Comparison of ENCODE assay signal across 32 cellular contexts in genomic region chr2:152068226-152068625, GRCh38.
"Had no signal": no experiment of that assay in that cellular context is flagged by ENCODE, and none has a peak within 500 bp of the region (broad histone marks: within the 10 kb centered on the region; RNA-seq: fewer than 3 reads in every experiment).

No MANE protein-coding gene starts in this region.

- DNase-seq: activated CD4-positive, alpha-beta T cell treated with anti-CD3 and anti-CD28 coated beads for 48 hours; activated CD4-positive, alpha-beta T cell treated with anti-CD3 and anti-CD28 coated beads, Interleukin-2, amount 50 U/mL, for 1 hour; activated CD4-positive, alpha-beta T cell treated with anti-CD3 and anti-CD28 coated beads, Interleukin-2, amount 50 U/mL, for 48 hours; activated CD8-positive, alpha-beta memory T cell treated with anti-CD3 and anti-CD28 coated beads for 24 hours; activated CD8-positive, alpha-beta T cell treated with anti-CD3 and anti-CD28 coated beads for 36 hours; activated effector memory CD4-positive, alpha-beta T cell treated with Interleukin-2 at 50 U/mL for 16 hours; activated gamma-delta T cell treated with Interleukin-2 at 50 U/mL for 16 hours; activated naive CD4-positive, alpha-beta T cell treated with anti-CD3 and anti-CD28 coated beads, Interleukin-2, amount 50 U/mL, for 16 hours; activated naive CD4-positive, alpha-beta T cell treated with Interleukin-2 at 50 U/mL for 16 hours; activated T-cell treated with anti-CD3 and anti-CD28 coated beads, Interleukin-2, amount 50 U/mL, for 4 hours; amniotic stem cell; anterior cingulate cortex; brain microvascular endothelial cell; caudate nucleus; cortex of kidney; dermis blood vessel endothelial cell; effector CD4-positive, alpha-beta T cell; effector memory CD8-positive, alpha-beta T cell; foreskin melanocyte; heart right ventricle; T-helper 2 cell had no signal

- H3K9me3 ChIP-seq: esophagus muscularis mucosa, gastroesophageal sphincter, heart right ventricle had no signal

- H3K4me3 Mint-ChIP-seq: activated CD8-positive, alpha-beta T cell treated with anti-CD3 and anti-CD28 coated beads for 36 hours; activated naive CD8-positive, alpha-beta T cell; activated T-cell treated with anti-CD3 and anti-CD28 coated beads, Interleukin-2, amount 50 U/mL, for 4 hours; activated T-helper 17 cell treated with anti-CD3 and anti-CD28 coated beads, Interleukin-2, amount 50 U/mL, for 72 hours; effector memory CD8-positive, alpha-beta T cell; WTC11 had no signal

- FAIRE-seq: astrocyte, colon, TTC549 had no signal

- H3K9me3 Mint-ChIP-seq: activated CD8-positive, alpha-beta T cell treated with anti-CD3 and anti-CD28 coated beads for 36 hours; activated T-cell treated with anti-CD3 and anti-CD28 coated beads, Interleukin-2, amount 50 U/mL, for 4 hours; activated T-helper 17 cell treated with anti-CD3 and anti-CD28 coated beads, Interleukin-2, amount 50 U/mL, for 72 hours; effector memory CD8-positive, alpha-beta T cell had no signal

- H3K27ac ChIP-seq: brain microvascular endothelial cell, epithelial cell of prostate, esophagus muscularis mucosa, gastroesophageal sphincter, heart right ventricle, VCaP had no signal

- H3K4me3 ChIP-seq: esophagus muscularis mucosa, gastroesophageal sphincter, heart right ventricle had no signal

- H3K36me3 ChIP-seq: brain microvascular endothelial cell, esophagus muscularis mucosa, gastroesophageal sphincter, heart right ventricle had no signal

- H3K27me3 ChIP-seq: brain microvascular endothelial cell, esophagus muscularis mucosa, gastroesophageal sphincter, heart right ventricle had no signal

- H3K36me3 Mint-ChIP-seq: WTC11 had no signal

- ATAC-seq: activated CD4-positive, CD25-positive, alpha-beta regulatory T cell treated with anti-CD3 and anti-CD28 coated beads, Interleukin-2, amount 50 U/mL, for 24 hours; activated CD8-positive, alpha-beta T cell treated with anti-CD3 and anti-CD28 coated beads for 36 hours; activated T-cell treated with anti-CD3 and anti-CD28 coated beads, Interleukin-2, amount 50 U/mL, for 4 hours; activated T-helper 17 cell treated with anti-CD3 and anti-CD28 coated beads, Interleukin-2, amount 50 U/mL, for 72 hours; effector memory CD8-positive, alpha-beta T cell; gastroesophageal sphincter; heart right ventricle; WTC11 had no signal

- H3K27ac Mint-ChIP-seq: activated CD8-positive, alpha-beta T cell treated with anti-CD3 and anti-CD28 coated beads for 36 hours; activated naive CD8-positive, alpha-beta T cell; activated T-helper 17 cell treated with anti-CD3 and anti-CD28 coated beads, Interleukin-2, amount 50 U/mL, for 72 hours; effector memory CD8-positive, alpha-beta T cell; WTC11 had no signal

- H3K4me1 Mint-ChIP-seq: activated T-helper 17 cell treated with anti-CD3 and anti-CD28 coated beads, Interleukin-2, amount 50 U/mL, for 72 hours had no signal
